In genomic region chr10:124737708-124738107, GRCh38 we compare ENCODE assay signal across 11 cellular contexts. TPM values are rescaled to one million over a fixed set of nuclear protein-coding genes. Genes with fewer than 3 reads are reported as not detected.
DNase-seq lines count a peak whose midpoint lies in the region; ATAC-seq, FAIRE-seq and TF ChIP-seq lines count a peak whose summit lies in the region.
"Had no signal": no experiment of that assay in that cellular context is flagged by ENCODE, and none has a peak within 500 bp of the region (broad histone marks: within the 10 kb centered on the region; RNA-seq: fewer than 3 reads in every experiment).

No MANE protein-coding gene starts in this region.

- RAD21 ChIA-PET in GM12878 (lab: Charles Lee; ENCODE audit: unreplicated experiment) = interaction anchor here (2.0 to 8.2 kb wide), 2 partner anchors 17 to 49 kb away, joined by 9 to 360 read pairs; no protein-coding TSS in a partner anchor

- CTCF ChIA-PET in GM12878 (lab: Yijun Ruan, JAX) = interaction anchor here (1.4 kb wide), 1 partner anchor 15 kb away, joined by 3 read pairs; no protein-coding TSS in a partner anchor

- no peak for TF ChIP-seq RAD21 in GM12878 (IDR thresholded peaks at IDR 0.05; ENCODE audit: insufficient read depth, low read depth, low read length)

- peaks cover 18% of the 10 kb centered on the region for H3K4me1 ChIP-seq in NT2/D1 (ENCODE audit: insufficient read depth, insufficient read length)
- H3K4me1 ChIP-seq in GM12878 (ENCODE audit: control insufficient read depth, insufficient read depth, low read length) = peaks cover 71% of the 10 kb centered on the region
- H3K4me1 ChIP-seq in mucosa of rectum (ENCODE audit: control insufficient read depth in 2 of 2, insufficient read depth in 2 of 2, low read length in 2 of 2) = peaks cover 93 to 95% of the 10 kb centered on the region in 2 donors
- H3K4me1 ChIP-seq in suprapubic skin = peaks cover 100% of the 10 kb centered on the region

- no peak overlapping the region for H2AFZ ChIP-seq in GM12878 (ENCODE audit: control insufficient read depth, low read depth, low read length)

- H3K79me2 ChIP-seq in GM12878 (ENCODE audit: control insufficient read depth, insufficient read depth, low read length) = peaks cover 48% of the 10 kb centered on the region

- H3K9me3 Mint-ChIP-seq in activated T-helper 2 cell treated with anti-CD3 and anti-CD28 coated beads, Interferon-gamma antibody, Interleukin-2, Interleukin-4, amounts not matched to agents 10 μg/mL and 5 μg/mL and 100 μg/mL, durations not matched to agents 14 hours and 24 hours and 36 hours = no peaks in the 10 kb centered on the region

- TF ChIP-seq POLR2A in GM12878 (IDR thresholded peaks at IDR 0.05; ENCODE audit: low read depth, low read length) (no peak), suprapubic skin (IDR thresholded peaks at IDR 0.05) (no peak)

- H4K20me1 ChIP-seq in GM12878 (ENCODE audit: control insufficient read depth, insufficient read depth) = no peaks in the 10 kb centered on the region; the same call in 1 of the 2 replicates

- H3K27me3 ChIP-seq in NT2/D1 (ENCODE audit: insufficient read depth, insufficient read length) (no peaks in the 10 kb centered on the region), GM12878 (replicated peaks in 1 of 2; ENCODE audit: control insufficient read depth in 2 of 2, insufficient read depth in 2 of 2, low read length in 1 of 2) (no peaks in the 10 kb centered on the region), mucosa of rectum (ENCODE audit: control insufficient read depth in 2 of 2, insufficient read depth in 2 of 2, low read length in 2 of 2) (no peaks in the 10 kb centered on the region), suprapubic skin (no peaks in the 10 kb centered on the region)

- no peak overlapping the region for H3K27ac ChIP-seq in GM12878 (ENCODE audit: control insufficient read depth, insufficient read depth)
- peak overlapping the region; percentile 74 to 84 for H3K27ac ChIP-seq in mucosa of rectum (ENCODE audit: low read depth in 2 of 2, low read length in 2 of 2)
- H3K27ac ChIP-seq in suprapubic skin = peak overlapping the region; percentile 56

- DNase-seq in NT2/D1 (ENCODE audit: low read depth, low spot score) = no peak
- DNase-seq in GM12878 (ENCODE audit: low read depth, low spot score) = no peak
- DNase-seq in suprapubic skin (ENCODE audit: low spot score in 2 of 2) = no peak
- DNase-seq in activated T-helper 2 cell treated with anti-CD3 and anti-CD28 coated beads, Interferon-gamma antibody, Interleukin-2, Interleukin-4, amounts not matched to agents 10 μg/mL and 5 μg/mL and 100 μg/mL, durations not matched to agents 14 hours and 24 hours and 36 hours (ENCODE audit: low spot score) = no peak
- DNase-seq: anterior cingulate cortex, Calu3, NCI-H2107 had no signal

- 0% methylated on average over 2 of the region's 2 CpGs for WGBS in GM12878 (ENCODE audit: insufficient coverage, insufficient replicate concordance, low lambda C conversion rate, missing lambda C conversion rate)
- 83% methylated on average over 1 of the region's 2 CpGs for WGBS in suprapubic skin

- H3K9ac ChIP-seq in NT2/D1 (ENCODE audit: insufficient read length, low read depth) = peak overlapping the region; percentile 45
- H3K9ac ChIP-seq in GM12878 (ENCODE audit: control insufficient read depth, insufficient read depth, low read length) = no peak overlapping the region
- peak overlapping the region in 1 of 2 donors; percentile 20 for H3K9ac ChIP-seq in mucosa of rectum (ENCODE audit: low read depth in 1 of 2, low read length in 2 of 2)

- ATAC-seq in GM12878 = no peak
- no peak for ATAC-seq in HG03280 (IDR thresholded peaks at IDR 0.05; ENCODE audit: unreplicated experiment)
- no peak for ATAC-seq in HG02973 (IDR thresholded peaks at IDR 0.05; ENCODE audit: unreplicated experiment)

- H3K27me3 Mint-ChIP-seq in activated T-helper 2 cell treated with anti-CD3 and anti-CD28 coated beads, Interferon-gamma antibody, Interleukin-2, Interleukin-4, amounts not matched to agents 10 μg/mL and 5 μg/mL and 100 μg/mL, durations not matched to agents 14 hours and 24 hours and 36 hours (ENCODE audit: low read depth) = peaks cover 4% of the 10 kb centered on the region

- H3K27ac Mint-ChIP-seq in activated T-helper 2 cell treated with anti-CD3 and anti-CD28 coated beads, Interferon-gamma antibody, Interleukin-2, Interleukin-4, amounts not matched to agents 10 μg/mL and 5 μg/mL and 100 μg/mL, durations not matched to agents 14 hours and 24 hours and 36 hours = no peak overlapping the region

- intact Hi-C loops in GM12878 (cut with micrococcal nuclease; ENCODE audit: unreplicated experiment) = no loop called here
- intact Hi-C loops in activated T-helper 2 cell treated with anti-CD3 and anti-CD28 coated beads, Interferon-gamma antibody, Interleukin-2, Interleukin-4, amounts not matched to agents 10 μg/mL and 5 μg/mL and 100 μg/mL, durations not matched to agents 14 hours and 24 hours and 36 hours (cut with micrococcal nuclease) = no loop called here

- FAIRE-seq in GM12878 (lab: Jason Lieb, UNC) = no peak
- FAIRE-seq: endothelial cell of umbilical vein had no signal

- peaks cover 18% of the 10 kb centered on the region for H3K36me3 ChIP-seq in NT2/D1 (ENCODE audit: insufficient read depth, insufficient read length, low read length)
- H3K36me3 ChIP-seq in GM12878 (ENCODE audit: control insufficient read depth in 2 of 2, insufficient read depth in 2 of 2, low read length in 1 of 2) = peaks cover 0 to 1% of the 10 kb centered on the region in 2 experiments; a peak in 1 of 4 replicates
- peaks cover 0 to 4% of the 10 kb centered on the region in 2 donors for H3K36me3 ChIP-seq in mucosa of rectum (ENCODE audit: control insufficient read depth in 2 of 2, insufficient read depth in 2 of 2, low read length in 2 of 2)
- no peaks in the 10 kb centered on the region for H3K36me3 ChIP-seq in suprapubic skin

- TF ChIP-seq EP300 in GM12878 (IDR thresholded peaks at IDR 0.05; ENCODE audit: borderline replicate concordance in 1 of 2, control insufficient read depth in 1 of 2, low read depth in 2 of 2, low read length in 2 of 2) (no peak), suprapubic skin (IDR thresholded peaks at IDR 0.05) (no peak)

- H3K4me3 ChIP-seq in NT2/D1 (ENCODE audit: insufficient read length, low read depth) = no peak overlapping the region
- no peak overlapping the region for H3K4me3 ChIP-seq in GM12878
- H3K4me3 ChIP-seq in mucosa of rectum (ENCODE audit: low read length in 2 of 2) = peak overlapping the region in 1 of 2 donors; percentile 51
- no peak overlapping the region for H3K4me3 ChIP-seq in suprapubic skin

- peaks cover 45% of the 10 kb centered on the region for H3K36me3 Mint-ChIP-seq in activated T-helper 2 cell treated with anti-CD3 and anti-CD28 coated beads, Interferon-gamma antibody, Interleukin-2, Interleukin-4, amounts not matched to agents 10 μg/mL and 5 μg/mL and 100 μg/mL, durations not matched to agents 14 hours and 24 hours and 36 hours (ENCODE audit: low read depth)

- POLR2A ChIA-PET in GM12878 (lab: Charles Lee) = interaction anchor here (0.6 to 1.4 kb wide), 5 partner anchors 13 to 167 kb away, joined by 3 to 6 read pairs (median 4); no protein-coding TSS in a partner anchor

- 0 out of 2 replicates have a peak overlapping the region, but pooled peaks have one; percentile 5 for H3K4me2 ChIP-seq in GM12878 (ENCODE audit: control insufficient read depth, insufficient read depth)

- no peak for TF ChIP-seq CTCF in GM12878 (IDR thresholded peaks at IDR 0.05 in 2 of 3, conservative IDR thresholded peaks at IDR 0.05 in 1 of 3; ENCODE audit: control insufficient read depth in 2 of 3, extremely low read depth in 1 of 3, insufficient read depth in 1 of 3, low read depth in 3 of 3, low read length in 3 of 3)
- TF ChIP-seq CTCF in suprapubic skin (IDR thresholded peaks at IDR 0.05) = no peak

- SMC1A ChIA-PET in GM12878 (lab: Charles Lee; ENCODE audit: uncharacterized antibody, unreplicated experiment) = interaction anchor here (2.2 to 8.0 kb wide), 2 partner anchors 14 to 50 kb away, joined by 7 to 351 read pairs; no protein-coding TSS in a partner anchor

- in situ Hi-C loops in GM12878 (cut with MboI) = no loop called here

- H3K4me1 Mint-ChIP-seq in activated T-helper 2 cell treated with anti-CD3 and anti-CD28 coated beads, Interferon-gamma antibody, Interleukin-2, Interleukin-4, amounts not matched to agents 10 μg/mL and 5 μg/mL and 100 μg/mL, durations not matched to agents 14 hours and 24 hours and 36 hours (ENCODE audit: low read depth) = peaks cover 66% of the 10 kb centered on the region

- BruUV-seq in GM12878 (replicated peaks; lab: Mats Ljungman, UMichigan) = no TSS peak

- H3K9me3 ChIP-seq in NT2/D1 (ENCODE audit: insufficient read depth, low read length) (no peaks in the 10 kb centered on the region), GM12878 (replicated peaks; ENCODE audit: control insufficient read depth, insufficient read depth, low read length) (no peaks in the 10 kb centered on the region), mucosa of rectum (ENCODE audit: control insufficient read depth in 2 of 2, low read length in 2 of 2) (no peaks in the 10 kb centered on the region), suprapubic skin (no peaks in the 10 kb centered on the region)

- H3K4me3 Mint-ChIP-seq in activated T-helper 2 cell treated with anti-CD3 and anti-CD28 coated beads, Interferon-gamma antibody, Interleukin-2, Interleukin-4, amounts not matched to agents 10 μg/mL and 5 μg/mL and 100 μg/mL, durations not matched to agents 14 hours and 24 hours and 36 hours (ENCODE audit: low read depth) = no peak overlapping the region

RNA-seq across cellular contexts. Expression of gene FAM53B, which starts 6.5 kb away (rescaled TPM):
- 50.5 and 56.5 TPM in 2 replicates for total RNA-seq in GM12878 (2013; cell fraction: nucleolus; rRNA removed)
- 20.6 and 26.3 TPM in 2 replicates for total RNA-seq in GM12878 (2014; rRNA removed)
- 9.8 and 12.2 TPM in 2 replicates for total RNA-seq in GM12878 (2014; rRNA removed; fragmentation: Illumina TruSeq; extraction: Trizol)
- total RNA-seq in GM12878 (2021) = 25.2 and 26.1 TPM in 2 replicates
- 3.7 TPM for polyA plus RNA-seq in GM12878 (2011; ENCODE audit: low read depth)
- 6.3 and 8.6 TPM in 2 replicates for polyA plus RNA-seq in GM12878 (2011; rRNA removed)
- polyA plus RNA-seq in GM12878 (2011; cell fraction: cytosol; rRNA removed) = 10.5 and 14.4 TPM in 2 replicates
- 14.4 and 19.5 TPM in 2 replicates for polyA plus RNA-seq in GM12878 (2011; cell fraction: nucleus; rRNA removed)
- polyA plus RNA-seq in GM12878 (2012) = 7.8 and 8.4 TPM in 2 replicates
- 2.7 and 6.5 TPM in 2 replicates for polyA plus RNA-seq in GM12878 (2014; fragmentation: Illumina TruSeq; extraction: Trizol)
- under 1 TPM; 0.05 to 0.16 TPM for polyA plus RNA-seq in GM12878 (2014; fragmentation: Nextera tagmentation; extraction: Ambion mirVana)
- 14.8 and 15.6 TPM in 2 replicates for polyA plus RNA-seq in GM12878 (2014; rRNA removed)
- polyA plus RNA-seq in GM12878 (2016; fragmentation: Nextera tagmentation; extraction: Ambion mirVana) = 1 to 10 TPM; 4.9 to 7.7 TPM
- 15.6 and 28.6 TPM in 2 replicates for polyA minus RNA-seq in GM12878 (2011; rRNA and poly(A)+ RNA removed)
- 13.3 and 14.2 TPM in 2 replicates for polyA minus RNA-seq in GM12878 (2011; cell fraction: cytosol; rRNA and poly(A)+ RNA removed)
- polyA minus RNA-seq in GM12878 (2011; cell fraction: nucleus; rRNA and poly(A)+ RNA removed) = 11.6 and 25.5 TPM in 2 replicates
- total RNA-seq in suprapubic skin = 10 to 100 TPM; 63.5 to 75.5 (median 67.3) TPM
- 18.1 and 19.3 TPM in 2 replicates for total RNA-seq in activated T-helper 2 cell treated with anti-CD3 and anti-CD28 coated beads, Interferon-gamma antibody, Interleukin-2, Interleukin-4, amounts not matched to agents 10 μg/mL and 5 μg/mL and 100 μg/mL, durations not matched to agents 14 hours and 24 hours and 36 hours

RNA-seq across cellular contexts. Expression of gene EEF1AKMT2, which starts 54.0 kb away (rescaled TPM):
- total RNA-seq in GM12878 (2013; cell fraction: nucleolus; rRNA removed) = 74.3 and 77.7 TPM in 2 replicates
- total RNA-seq in GM12878 (2014; rRNA removed) (22.2 and 25.1 TPM in 2 replicates), GM12878 (2014; rRNA removed; fragmentation: Illumina TruSeq; extraction: Trizol) (23.8 and 26.2 TPM in 2 replicates), GM12878 (2021) (18.2 and 21.8 TPM in 2 replicates), suprapubic skin (10 to 100 TPM; 11.4 to 23.8 (median 15.3) TPM)
- 11.8 TPM for polyA plus RNA-seq in GM12878 (2011; ENCODE audit: low read depth)
- polyA plus RNA-seq in GM12878 (2011; rRNA removed) (24.9 and 43.1 TPM in 2 replicates), GM12878 (2014; fragmentation: Illumina TruSeq; extraction: Trizol) (22.4 and 27.1 TPM in 2 replicates), GM12878 (2014; fragmentation: Nextera tagmentation; extraction: Ambion mirVana) (10 to 100 TPM in 1 of 2 experiments, 1 to 10 TPM in 1; 9.1 to 12.9 TPM), GM12878 (2014; rRNA removed) (18.1 and 22.1 TPM in 2 replicates), GM12878 (2016; fragmentation: Nextera tagmentation; extraction: Ambion mirVana) (10 to 100 TPM; 26.2 to 29.3 TPM)
- 9.6 and 11.9 TPM in 2 replicates for polyA plus RNA-seq in GM12878 (2011; cell fraction: cytosol; rRNA removed)
- polyA plus RNA-seq in GM12878 (2011; cell fraction: nucleus; rRNA removed) = 10.8 and 12.3 TPM in 2 replicates
- polyA plus RNA-seq in GM12878 (2012) = 18.8 and 21.5 TPM in 2 replicates
- polyA minus RNA-seq in GM12878 (2011; rRNA and poly(A)+ RNA removed) = 7.2 and 12.3 TPM in 2 replicates
- polyA minus RNA-seq in GM12878 (2011; cell fraction: cytosol; rRNA and poly(A)+ RNA removed) = 3.7 and 5.9 TPM in 2 replicates
- 14.4 and 19.8 TPM in 2 replicates for polyA minus RNA-seq in GM12878 (2011; cell fraction: nucleus; rRNA and poly(A)+ RNA removed)
- 20.9 and 21.0 TPM in 2 replicates for total RNA-seq in activated T-helper 2 cell treated with anti-CD3 and anti-CD28 coated beads, Interferon-gamma antibody, Interleukin-2, Interleukin-4, amounts not matched to agents 10 μg/mL and 5 μg/mL and 100 μg/mL, durations not matched to agents 14 hours and 24 hours and 36 hours
